In the genomic region with DNA sequence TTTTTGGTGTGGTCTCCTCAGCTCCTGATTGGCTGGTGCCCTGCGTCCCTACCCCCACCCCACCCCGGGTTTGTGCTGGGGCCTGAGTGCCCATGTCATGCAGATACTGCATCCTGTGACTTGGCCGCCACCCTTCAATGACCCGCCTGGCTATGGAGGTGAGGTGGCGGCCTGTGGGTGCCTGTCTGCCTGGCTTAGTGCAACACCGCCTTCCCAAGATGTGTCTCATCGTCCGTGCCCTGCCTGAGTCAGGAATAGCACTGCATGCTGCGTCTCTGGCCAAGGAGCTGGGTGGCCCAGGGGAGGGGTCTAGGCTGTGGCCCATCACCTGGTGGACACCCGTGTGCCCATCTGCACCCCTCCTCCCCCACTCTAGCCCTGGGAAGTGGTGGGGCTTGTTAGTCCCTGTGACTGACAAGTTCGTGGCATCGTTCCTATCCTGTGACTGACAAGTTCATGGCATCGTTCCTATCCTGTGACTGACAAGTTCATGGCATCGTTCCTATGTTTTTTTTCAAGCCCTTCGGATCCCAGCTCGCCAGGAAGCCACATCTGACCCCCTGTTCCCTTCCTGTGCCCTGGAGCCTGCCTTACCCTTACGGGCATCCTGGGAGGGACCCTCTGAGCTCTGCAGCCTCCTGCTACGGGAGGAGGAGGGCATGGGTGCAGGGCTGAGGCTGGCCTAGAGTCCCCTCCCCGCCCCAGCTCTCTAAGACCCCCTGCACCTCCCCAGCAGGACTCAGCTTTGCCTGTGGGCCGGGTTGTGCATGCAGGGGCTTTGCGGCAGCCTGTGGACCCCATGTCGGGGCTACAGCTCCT, we compare ENCODE assay signal across 1 cellular context.
TF ChIP-seq lines count a peak whose summit lies in the region.

No MANE protein-coding gene starts in this region.

TF ChIP-seq in WTC11, 78 proteins besides CTCF, POLR2A, EP300 and RAD21:
- TF ChIP-seq NFATC4 (CRISPR knock-in tag; IDR thresholded peaks at IDR 0.05) (no peak), ZNF423 (CRISPR knock-in tag; IDR thresholded peaks at IDR 0.05) (no peak), TCF7 (CRISPR knock-in tag; IDR thresholded peaks at IDR 0.05; ENCODE audit: low read depth) (no peak), MXD4 (CRISPR knock-in tag; IDR thresholded peaks at IDR 0.05; ENCODE audit: borderline replicate concordance) (no peak)
- TF ChIP-seq, protein P1, sequence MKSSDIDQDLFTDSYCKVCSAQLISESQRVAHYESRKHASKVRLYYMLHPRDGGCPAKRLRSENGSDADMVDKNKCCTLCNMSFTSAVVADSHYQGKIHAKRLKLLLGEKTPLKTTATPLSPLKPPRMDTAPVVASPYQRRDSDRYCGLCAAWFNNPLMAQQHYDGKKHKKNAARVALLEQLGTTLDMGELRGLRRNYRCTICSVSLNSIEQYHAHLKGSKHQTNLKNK (CRISPR knock-in tag; IDR thresholded peaks at IDR 0.05): no peak
- TF ChIP-seq, protein P2, sequence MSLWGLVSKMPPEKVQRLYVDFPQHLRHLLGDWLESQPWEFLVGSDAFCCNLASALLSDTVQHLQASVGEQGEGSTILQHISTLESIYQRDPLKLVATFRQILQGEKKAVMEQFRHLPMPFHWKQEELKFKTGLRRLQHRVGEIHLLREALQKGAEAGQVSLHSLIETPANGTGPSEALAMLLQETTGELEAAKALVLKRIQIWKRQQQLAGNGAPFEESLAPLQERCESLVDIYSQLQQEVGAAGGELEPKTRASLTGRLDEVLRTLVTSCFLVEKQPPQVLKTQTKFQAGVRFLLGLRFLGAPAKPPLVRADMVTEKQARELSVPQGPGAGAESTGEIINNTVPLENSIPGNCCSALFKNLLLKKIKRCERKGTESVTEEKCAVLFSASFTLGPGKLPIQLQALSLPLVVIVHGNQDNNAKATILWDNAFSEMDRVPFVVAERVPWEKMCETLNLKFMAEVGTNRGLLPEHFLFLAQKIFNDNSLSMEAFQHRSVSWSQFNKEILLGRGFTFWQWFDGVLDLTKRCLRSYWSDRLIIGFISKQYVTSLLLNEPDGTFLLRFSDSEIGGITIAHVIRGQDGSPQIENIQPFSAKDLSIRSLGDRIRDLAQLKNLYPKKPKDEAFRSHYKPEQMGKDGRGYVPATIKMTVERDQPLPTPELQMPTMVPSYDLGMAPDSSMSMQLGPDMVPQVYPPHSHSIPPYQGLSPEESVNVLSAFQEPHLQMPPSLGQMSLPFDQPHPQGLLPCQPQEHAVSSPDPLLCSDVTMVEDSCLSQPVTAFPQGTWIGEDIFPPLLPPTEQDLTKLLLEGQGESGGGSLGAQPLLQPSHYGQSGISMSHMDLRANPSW (CRISPR knock-in tag; conservative IDR thresholded peaks at IDR 0.05; ENCODE audit: low read depth): no peak
- TF ChIP-seq, protein P3, sequence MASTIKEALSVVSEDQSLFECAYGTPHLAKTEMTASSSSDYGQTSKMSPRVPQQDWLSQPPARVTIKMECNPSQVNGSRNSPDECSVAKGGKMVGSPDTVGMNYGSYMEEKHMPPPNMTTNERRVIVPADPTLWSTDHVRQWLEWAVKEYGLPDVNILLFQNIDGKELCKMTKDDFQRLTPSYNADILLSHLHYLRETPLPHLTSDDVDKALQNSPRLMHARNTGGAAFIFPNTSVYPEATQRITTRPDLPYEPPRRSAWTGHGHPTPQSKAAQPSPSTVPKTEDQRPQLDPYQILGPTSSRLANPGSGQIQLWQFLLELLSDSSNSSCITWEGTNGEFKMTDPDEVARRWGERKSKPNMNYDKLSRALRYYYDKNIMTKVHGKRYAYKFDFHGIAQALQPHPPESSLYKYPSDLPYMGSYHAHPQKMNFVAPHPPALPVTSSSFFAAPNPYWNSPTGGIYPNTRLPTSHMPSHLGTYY (CRISPR knock-in tag; IDR thresholded peaks at IDR 0.05): no peak
- TF ChIP-seq, protein P4, sequence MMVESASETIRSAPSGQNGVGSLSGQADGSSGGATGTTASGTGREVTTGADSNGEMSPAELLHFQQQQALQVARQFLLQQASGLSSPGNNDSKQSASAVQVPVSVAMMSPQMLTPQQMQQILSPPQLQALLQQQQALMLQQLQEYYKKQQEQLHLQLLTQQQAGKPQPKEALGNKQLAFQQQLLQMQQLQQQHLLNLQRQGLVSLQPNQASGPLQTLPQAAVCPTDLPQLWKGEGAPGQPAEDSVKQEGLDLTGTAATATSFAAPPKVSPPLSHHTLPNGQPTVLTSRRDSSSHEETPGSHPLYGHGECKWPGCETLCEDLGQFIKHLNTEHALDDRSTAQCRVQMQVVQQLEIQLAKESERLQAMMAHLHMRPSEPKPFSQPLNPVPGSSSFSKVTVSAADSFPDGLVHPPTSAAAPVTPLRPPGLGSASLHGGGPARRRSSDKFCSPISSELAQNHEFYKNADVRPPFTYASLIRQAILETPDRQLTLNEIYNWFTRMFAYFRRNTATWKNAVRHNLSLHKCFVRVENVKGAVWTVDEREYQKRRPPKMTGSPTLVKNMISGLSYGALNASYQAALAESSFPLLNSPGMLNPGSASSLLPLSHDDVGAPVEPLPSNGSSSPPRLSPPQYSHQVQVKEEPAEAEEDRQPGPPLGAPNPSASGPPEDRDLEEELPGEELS (CRISPR knock-in tag; IDR thresholded peaks at IDR 0.05): no peak
